Comparison of ENCODE assay signal across 1 cellular context in genomic region chr9:137226338-137227056, GRCh38.
TF ChIP-seq lines count a peak whose summit lies in the region.

No MANE protein-coding gene starts in this region.

TF ChIP-seq in SK-N-SH, 30 proteins besides CTCF, POLR2A, EP300 and RAD21:
- no peak for TF ChIP-seq TAF1 (IDR thresholded peaks at IDR 0.05; ENCODE audit: borderline replicate concordance, low read depth, low read length)
- TF ChIP-seq CHD2 (IDR thresholded peaks at IDR 0.05; ENCODE audit: low read length, partially characterized antibody) = no peak
